ENCODE assay signal across 20 cellular contexts in the genomic region with DNA sequence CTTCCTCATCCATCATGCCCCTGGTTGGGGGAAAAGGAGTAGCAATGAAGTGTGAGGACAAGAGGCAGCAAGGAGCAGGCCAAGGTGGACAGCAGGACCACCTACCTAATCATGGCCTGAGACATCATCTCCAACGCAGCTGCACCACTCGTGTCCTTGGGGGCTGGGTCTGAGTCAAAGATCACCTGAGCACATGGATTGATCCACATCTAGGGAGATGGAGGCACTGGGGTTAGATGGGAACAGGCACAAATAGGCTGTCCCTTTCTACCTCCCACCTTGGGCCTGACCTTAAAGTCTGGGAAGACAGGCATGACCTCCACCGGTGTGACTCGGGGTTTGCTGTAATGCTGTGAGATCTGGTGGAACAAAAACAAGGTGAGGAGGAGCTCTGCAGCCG. TPM values are rescaled to one million over a fixed set of nuclear protein-coding genes. Genes with fewer than 3 reads are reported as not detected.
DNase-seq lines count a peak whose midpoint lies in the region; ATAC-seq and TF ChIP-seq lines count a peak whose summit lies in the region.
"Had no signal": no experiment of that assay in that cellular context is flagged by ENCODE, and none has a peak within 500 bp of the region (broad histone marks: within the 10 kb centered on the region; RNA-seq: fewer than 3 reads in every experiment).

No MANE protein-coding gene starts in this region.

- H4K20me1 ChIP-seq in PC-3 (ENCODE audit: low read length) = no peaks in the 10 kb centered on the region

- no peak for ATAC-seq in PC-3
- ATAC-seq in central memory CD8-positive, alpha-beta T cell (replicated peaks; ENCODE audit: extremely low read depth, poor library complexity, severe bottlenecking) = no peak
- ATAC-seq in GM21576 (IDR thresholded peaks at IDR 0.05; ENCODE audit: unreplicated experiment) = no peak
- ATAC-seq: esophagus mucosa had no signal

- TF ChIP-seq CTCF in PC-3 (conservative IDR thresholded peaks at IDR 0.05; ENCODE audit: low read depth, low read length) = no peak
- TF ChIP-seq CTCF in osteocyte (IDR thresholded peaks at IDR 0.05) = no peak

- no peaks in the 10 kb centered on the region for H3K27me3 Mint-ChIP-seq in activated CD4-positive, alpha-beta T cell treated with anti-CD3 and anti-CD28 coated beads, Interleukin-2, amount 10 ng/mL, durations not matched to agents 24 days and 14 days
- no peaks in the 10 kb centered on the region for H3K27me3 Mint-ChIP-seq in central memory CD8-positive, alpha-beta T cell
- H3K27me3 Mint-ChIP-seq in osteocyte (ENCODE audit: unreplicated experiment) = no peaks in the 10 kb centered on the region

- no peak for DNase-seq in activated CD4-positive, alpha-beta T cell treated with anti-CD3 and anti-CD28 coated beads, Interleukin-2, amount 10 ng/mL, durations not matched to agents 24 days and 14 days
- DNase-seq in activated CD4-positive, alpha-beta T cell treated with anti-CD3 and anti-CD28 coated beads for 1 hour = no peak
- no peak for DNase-seq in PC-3
- no peak for DNase-seq in central memory CD8-positive, alpha-beta T cell (ENCODE audit: low spot score in 2 of 2)
- DNase-seq in osteocyte (ENCODE audit: extremely low spot score, unreplicated experiment) = no peak
- DNase-seq in posterior vena cava (ENCODE audit: low spot score) = no peak
- no peak for DNase-seq in stimulated activated naive CD4-positive, alpha-beta T cell treated with Interleukin-2 at 50 U/mL for 16 hours (lab: John Stamatoyannopoulos, UW)
- DNase-seq: dermis blood vessel endothelial cell; GOT3; mesendoderm; NCI-H2081 treated with DMSO at 0.1 percent for 48 hours; NCI-H69; occipital lobe; sigmoid colon; stimulated activated CD4-positive, alpha-beta T cell treated with anti-CD3 and anti-CD28 coated beads, Interleukin-4, amount 100 ng/mL, for 1 hour; stimulated activated CD8-positive, alpha-beta memory T cell treated with anti-CD3 and anti-CD28 coated beads, Interleukin-4, amount 100 ng/mL, for 48 hours had no signal

- POLR2A ChIA-PET in PC-3 (lab: Charles Lee; ENCODE audit: unreplicated experiment) = no interaction called here

- no peak overlapping the region for H3K27ac ChIP-seq in PC-3 (ENCODE audit: low read length)

- TSS peak; percentile 37 for BruUV-seq in PC-3 (replicated peaks; lab: Mats Ljungman, UMichigan)

- H3K36me3 ChIP-seq in PC-3 (ENCODE audit: low read depth, low read length) = no peaks in the 10 kb centered on the region; the same call in none of the 2 replicates

- peaks cover 25% of the 10 kb centered on the region for H3K79me2 ChIP-seq in PC-3 (ENCODE audit: low read length)

- no peak overlapping the region for H3K4me2 ChIP-seq in PC-3 (ENCODE audit: low read length)

- peaks cover 44% of the 10 kb centered on the region for H3K36me3 Mint-ChIP-seq in activated CD4-positive, alpha-beta T cell treated with anti-CD3 and anti-CD28 coated beads, Interleukin-2, amount 10 ng/mL, durations not matched to agents 24 days and 14 days (ENCODE audit: low read depth)
- peaks cover 49% of the 10 kb centered on the region for H3K36me3 Mint-ChIP-seq in central memory CD8-positive, alpha-beta T cell (ENCODE audit: insufficient read depth)
- H3K36me3 Mint-ChIP-seq in osteocyte (ENCODE audit: unreplicated experiment) = peaks cover 30% of the 10 kb centered on the region

- H3K9me2 ChIP-seq in PC-3 (replicated peaks; ENCODE audit: low read length) = no peaks in the 10 kb centered on the region

- no peaks in the 10 kb centered on the region for H3K9me3 Mint-ChIP-seq in activated CD4-positive, alpha-beta T cell treated with anti-CD3 and anti-CD28 coated beads, Interleukin-2, amount 10 ng/mL, durations not matched to agents 24 days and 14 days
- no peaks in the 10 kb centered on the region for H3K9me3 Mint-ChIP-seq in central memory CD8-positive, alpha-beta T cell
- H3K9me3 Mint-ChIP-seq in osteocyte (ENCODE audit: unreplicated experiment) = no peaks in the 10 kb centered on the region

- intact Hi-C loops in activated CD4-positive, alpha-beta T cell treated with anti-CD3 and anti-CD28 coated beads, Interleukin-2, amount 10 ng/mL, durations not matched to agents 24 days and 14 days (cut with micrococcal nuclease) = no loop called here
- intact Hi-C loops in PC-3 (cut with micrococcal nuclease) (no loop called here), posterior vena cava (cut with DNase I) (no loop called here)

- CTCF ChIA-PET in PC-3 (lab: Charles Lee) = no interaction called here

- H3K4me3 ChIP-seq in PC-3 (ENCODE audit: low read length) = no peak overlapping the region
- H3K4me3 ChIP-seq: ascending aorta, sigmoid colon, tibial nerve had no signal

- peak overlapping the region; percentile 53 for H3K4me3 Mint-ChIP-seq in activated CD4-positive, alpha-beta T cell treated with anti-CD3 and anti-CD28 coated beads, Interleukin-2, amount 10 ng/mL, durations not matched to agents 24 days and 14 days
- no peak overlapping the region for H3K4me3 Mint-ChIP-seq in central memory CD8-positive, alpha-beta T cell
- peak overlapping the region; percentile 50 for H3K4me3 Mint-ChIP-seq in osteocyte (ENCODE audit: unreplicated experiment)

- H3K27me3 ChIP-seq in PC-3 (ENCODE audit: low read length) = no peaks in the 10 kb centered on the region
- H3K27me3 ChIP-seq: ascending aorta, sigmoid colon, tibial nerve had no signal

- no peaks in the 10 kb centered on the region for H3K9me3 ChIP-seq in PC-3 (ENCODE audit: low read length)
- H3K9me3 ChIP-seq: ascending aorta, sigmoid colon, tibial nerve had no signal

- peaks cover 6% of the 10 kb centered on the region; the same call in 1 of the 2 replicates for H3K4me1 ChIP-seq in PC-3 (ENCODE audit: insufficient read depth, low read length)

- H3K27ac Mint-ChIP-seq in activated CD4-positive, alpha-beta T cell treated with anti-CD3 and anti-CD28 coated beads, Interleukin-2, amount 10 ng/mL, durations not matched to agents 24 days and 14 days = peak overlapping the region; percentile 36
- H3K27ac Mint-ChIP-seq in central memory CD8-positive, alpha-beta T cell (ENCODE audit: low read depth) = peak overlapping the region; percentile 95
- H3K27ac Mint-ChIP-seq in osteocyte (ENCODE audit: unreplicated experiment) = peak overlapping the region; percentile 55

- no peak overlapping the region for H2AFZ ChIP-seq in PC-3 (ENCODE audit: low read length)

- H3F3A ChIP-seq in PC-3 (ENCODE audit: low read length, unreplicated experiment) = no peaks in the 10 kb centered on the region

- no peak overlapping the region for H3K9ac ChIP-seq in PC-3 (ENCODE audit: low read length)

- H3K4me1 Mint-ChIP-seq in activated CD4-positive, alpha-beta T cell treated with anti-CD3 and anti-CD28 coated beads, Interleukin-2, amount 10 ng/mL, durations not matched to agents 24 days and 14 days = peaks cover 25% of the 10 kb centered on the region
- peaks cover 29% of the 10 kb centered on the region for H3K4me1 Mint-ChIP-seq in central memory CD8-positive, alpha-beta T cell
- peaks cover 22% of the 10 kb centered on the region for H3K4me1 Mint-ChIP-seq in osteocyte (ENCODE audit: unreplicated experiment)

RNA-seq across cellular contexts. Expression of gene PAF1, which starts 2.2 kb away (rescaled TPM):
- 47.1 and 50.6 TPM in 2 replicates for total RNA-seq in activated CD4-positive, alpha-beta T cell treated with anti-CD3 and anti-CD28 coated beads, Interleukin-2, amount 10 ng/mL, durations not matched to agents 24 days and 14 days
- total RNA-seq in PC-3 (2014; rRNA removed) = 50.7 and 56.6 TPM in 2 replicates
- total RNA-seq in osteocyte = 45.6 and 45.9 TPM in 2 replicates
- 10 to 100 TPM; 26.0 to 28.5 TPM for total RNA-seq in posterior vena cava

RNA-seq across cellular contexts. Expression of gene MED29, which starts 2.5 kb away (rescaled TPM):
- 36.0 and 38.7 TPM in 2 replicates for total RNA-seq in activated CD4-positive, alpha-beta T cell treated with anti-CD3 and anti-CD28 coated beads, Interleukin-2, amount 10 ng/mL, durations not matched to agents 24 days and 14 days
- total RNA-seq in PC-3 (2014; rRNA removed) (17.0 and 30.1 TPM in 2 replicates), osteocyte (37.1 and 38.7 TPM in 2 replicates), posterior vena cava (10 to 100 TPM; 32.7 to 33.3 TPM)

RNA-seq across cellular contexts. Expression of gene ZFP36, which starts 18.0 kb away (rescaled TPM):
- total RNA-seq in activated CD4-positive, alpha-beta T cell treated with anti-CD3 and anti-CD28 coated beads, Interleukin-2, amount 10 ng/mL, durations not matched to agents 24 days and 14 days = 35.7 and 39.9 TPM in 2 replicates
- total RNA-seq in PC-3 (2014; rRNA removed) (32.7 and 68.4 TPM in 2 replicates), osteocyte (81.5 and 105 TPM in 2 replicates), posterior vena cava (100 to 1,000 TPM; 258 to 509 TPM)

RNA-seq across cellular contexts. Expression of gene PLEKHG2, which starts 23.8 kb away (rescaled TPM):
- 42.0 and 46.1 TPM in 2 replicates for total RNA-seq in activated CD4-positive, alpha-beta T cell treated with anti-CD3 and anti-CD28 coated beads, Interleukin-2, amount 10 ng/mL, durations not matched to agents 24 days and 14 days
- 8.3 and 10.6 TPM in 2 replicates for total RNA-seq in PC-3 (2014; rRNA removed)
- total RNA-seq in osteocyte = 131 and 150 TPM in 2 replicates
- total RNA-seq in posterior vena cava = 10 to 100 TPM; 38.1 to 48.6 TPM

RNA-seq across cellular contexts. Expression of gene SAMD4B, which starts 46.4 kb away (rescaled TPM):
- total RNA-seq in activated CD4-positive, alpha-beta T cell treated with anti-CD3 and anti-CD28 coated beads, Interleukin-2, amount 10 ng/mL, durations not matched to agents 24 days and 14 days = 68.9 and 71.4 TPM in 2 replicates
- total RNA-seq in PC-3 (2014; rRNA removed) = 80.4 and 93.8 TPM in 2 replicates
- 100 and 101 TPM in 2 replicates for total RNA-seq in osteocyte
- 100 to 1,000 TPM in 1 of 2 donors, 10 to 100 TPM in 1; 74.5 to 119 TPM for total RNA-seq in posterior vena cava

Comparison
In these comparisons a context has a peak if more than half of its experiments do, and no peak if none do; other contexts are left out.
1. H3K27ac Mint-ChIP-seq: peak in every context shown above with its lines; median percentile 95 in central memory CD8-positive, alpha-beta T cell; 55 in osteocyte; 36 in activated CD4-positive, alpha-beta T cell treated with anti-CD3 and anti-CD28 coated beads, Interleukin-2, amount 10 ng/mL, durations not matched to agents 24 days and 14 days.